ENCODE assay signal across 7 cellular contexts in the genomic region with DNA sequence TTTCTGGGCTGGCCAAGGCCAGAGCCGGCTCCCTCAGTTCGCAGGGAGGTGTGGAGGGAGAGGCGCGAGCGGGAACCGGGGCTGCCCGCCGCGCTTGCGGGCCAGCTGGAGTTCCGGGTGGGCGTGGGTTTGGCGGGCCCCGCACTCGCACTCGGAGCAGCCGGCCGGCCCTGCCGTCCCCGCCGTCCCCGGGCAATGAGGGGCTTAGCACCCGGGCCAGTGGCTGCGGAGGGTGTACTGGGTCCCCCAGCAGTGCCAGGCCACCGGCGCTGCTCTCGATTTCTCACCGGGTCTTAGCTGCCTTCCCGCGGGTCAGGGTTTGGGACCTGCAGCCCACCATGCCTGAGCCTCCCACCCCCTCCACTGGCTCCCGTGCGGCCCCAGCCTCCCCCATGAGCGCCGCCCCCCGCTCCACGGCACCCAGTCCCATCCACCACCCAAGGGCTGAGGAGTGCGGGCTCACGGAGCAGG. TPM values are rescaled to one million over a fixed set of nuclear protein-coding genes. Genes with fewer than 3 reads are reported as not detected.
DNase-seq lines count a peak whose midpoint lies in the region; ATAC-seq and TF ChIP-seq lines count a peak whose summit lies in the region.
"Not testable (repeated sequence)": the region's sequence is repeated elsewhere in the genome, so short reads cannot be mapped to it uniquely, and the experiment has no call there.

No MANE protein-coding gene starts in this region.

- H3K27ac Mint-ChIP-seq in activated naive CD8-positive, alpha-beta T cell treated with anti-CD3 and anti-CD28 coated beads for 36 hours, result peak overlapping the region; percentile 83
- H3K27ac Mint-ChIP-seq in endodermal cell, result not testable (repeated sequence)
- peak overlapping the region; percentile 58 for H3K27ac Mint-ChIP-seq in stimulated activated effector memory CD8-positive, alpha-beta T cell treated with anti-CD3 and anti-CD28 coated beads, Interleukin-12 subunit alpha, Interleukin-12 subunit beta, amount 100 ng/mL, for 72 hours

- peaks cover 35 to 87% (median 60%) of the 10 kb centered on the region in 11 experiments; a peak in 21 of 22 replicates for H4K20me1 ChIP-seq in BLaER1 treated with 17β-estradiol and CSF1 and Interleukin-3, amounts not matched to agents 10 nM and 100 nM

- H3K27ac ChIP-seq in BLaER1 treated with 17β-estradiol and CSF1 and Interleukin-3, amounts not matched to agents 10 nM and 100 nM, result peak overlapping the region in 6 of 11 experiments; percentile 16 to 49 (median 30); a peak in 9 of 22 replicates
- H3K27ac ChIP-seq in HUES48 (ENCODE audit: low read depth, low read length) (peak overlapping the region; percentile 42), VCaP (peak overlapping the region; percentile 21)
- H3K27ac ChIP-seq in endodermal cell (ENCODE audit: low read depth, low read length), result not testable (repeated sequence)

- H3K36me3 ChIP-seq in BLaER1 treated with 17β-estradiol and CSF1 and Interleukin-3, amounts not matched to agents 10 nM and 100 nM, result peaks cover 40 to 51% (median 42%) of the 10 kb centered on the region in 11 experiments
- H3K36me3 ChIP-seq in HUES48 (ENCODE audit: control insufficient read depth, insufficient read depth, low read length) (peaks cover 38% of the 10 kb centered on the region), endodermal cell (ENCODE audit: control insufficient read depth, insufficient read depth, low read length) (peaks cover 32% of the 10 kb centered on the region)

- not testable (repeated sequence) for H3K4me3 Mint-ChIP-seq in activated naive CD8-positive, alpha-beta T cell treated with anti-CD3 and anti-CD28 coated beads for 36 hours; endodermal cell; stimulated activated effector memory CD8-positive, alpha-beta T cell treated with anti-CD3 and anti-CD28 coated beads, Interleukin-12 subunit alpha, Interleukin-12 subunit beta, amount 100 ng/mL, for 72 hours

- TF ChIP-seq CTCF in VCaP (conservative IDR thresholded peaks at IDR 0.05); endodermal cell (conservative IDR thresholded peaks at IDR 0.05): not testable (repeated sequence)

- not testable (repeated sequence) for H3K4me3 ChIP-seq in BLaER1 treated with 17β-estradiol and CSF1 and Interleukin-3, amounts not matched to agents 10 nM and 100 nM; HUES48 (ENCODE audit: low read depth, low read length); endodermal cell (ENCODE audit: low read length)

- H3K27me3 Mint-ChIP-seq in activated naive CD8-positive, alpha-beta T cell treated with anti-CD3 and anti-CD28 coated beads for 36 hours; endodermal cell (ENCODE audit: insufficient read depth): not testable (repeated sequence)

- not testable (repeated sequence) for H3K27me3 ChIP-seq in BLaER1 treated with 17β-estradiol and CSF1 and Interleukin-3, amounts not matched to agents 10 nM and 100 nM; HUES48 (ENCODE audit: control insufficient read depth, insufficient read depth, low read length); endodermal cell (ENCODE audit: control insufficient read depth, insufficient read depth, low read length, poor library complexity, severe bottlenecking)

- H3K4me1 ChIP-seq in BLaER1 treated with 17β-estradiol and CSF1 and Interleukin-3, amounts not matched to agents 10 nM and 100 nM, result peaks cover 37 to 46% (median 38%) of the 10 kb centered on the region in 10 experiments
- peaks cover 11% of the 10 kb centered on the region for H3K4me1 ChIP-seq in HUES48 (ENCODE audit: control insufficient read depth, insufficient read depth, low read length)
- not testable (repeated sequence) for H3K4me1 ChIP-seq in endodermal cell (ENCODE audit: control insufficient read depth, insufficient read depth, low read length)

- H3K9me3 ChIP-seq in BLaER1 treated with 17β-estradiol and CSF1 and Interleukin-3, amounts not matched to agents 10 nM and 100 nM (replicated peaks in 1 of 11); HUES48 (ENCODE audit: control insufficient read depth, insufficient read depth, low read length); endodermal cell (ENCODE audit: control insufficient read depth, low read length): not testable (repeated sequence)

- H3K9me3 Mint-ChIP-seq in activated naive CD8-positive, alpha-beta T cell treated with anti-CD3 and anti-CD28 coated beads for 36 hours; endodermal cell; stimulated activated effector memory CD8-positive, alpha-beta T cell treated with anti-CD3 and anti-CD28 coated beads, Interleukin-12 subunit alpha, Interleukin-12 subunit beta, amount 100 ng/mL, for 72 hours: not testable (repeated sequence)

- peaks cover 44% of the 10 kb centered on the region for H3K36me3 Mint-ChIP-seq in activated naive CD8-positive, alpha-beta T cell treated with anti-CD3 and anti-CD28 coated beads for 36 hours
- peaks cover 43% of the 10 kb centered on the region for H3K36me3 Mint-ChIP-seq in endodermal cell (ENCODE audit: low read depth)
- peaks cover 67% of the 10 kb centered on the region for H3K36me3 Mint-ChIP-seq in stimulated activated effector memory CD8-positive, alpha-beta T cell treated with anti-CD3 and anti-CD28 coated beads, Interleukin-12 subunit alpha, Interleukin-12 subunit beta, amount 100 ng/mL, for 72 hours

- WGBS in endodermal cell (ENCODE audit: insufficient coverage in 1 of 2, insufficient read length in 1 of 2), 2 experiments, result 96 to 100% methylated on average over 4 to 38 of the region's 38 CpGs

- not testable (repeated sequence) for DNase-seq in activated naive CD8-positive, alpha-beta T cell treated with anti-CD3 and anti-CD28 coated beads for 36 hours; stimulated activated effector memory CD8-positive, alpha-beta T cell treated with anti-CD3 and anti-CD28 coated beads, Interleukin-12 subunit alpha, Interleukin-12 subunit beta, amount 100 ng/mL, for 72 hours (ENCODE audit: low spot score in 2 of 2)
- DNase-seq in endodermal cell (peak; percentile 69), islet precursor cell (peak; percentile 41)

- not testable (repeated sequence) for H3K4me2 ChIP-seq in BLaER1 treated with 17β-estradiol and CSF1 and Interleukin-3, amounts not matched to agents 10 nM and 100 nM

- peaks cover 28% of the 10 kb centered on the region for H3K4me1 Mint-ChIP-seq in activated naive CD8-positive, alpha-beta T cell treated with anti-CD3 and anti-CD28 coated beads for 36 hours
- H3K4me1 Mint-ChIP-seq in endodermal cell, result peaks cover 17% of the 10 kb centered on the region
- H3K4me1 Mint-ChIP-seq in stimulated activated effector memory CD8-positive, alpha-beta T cell treated with anti-CD3 and anti-CD28 coated beads, Interleukin-12 subunit alpha, Interleukin-12 subunit beta, amount 100 ng/mL, for 72 hours, result peaks cover 45% of the 10 kb centered on the region

- not testable (repeated sequence) for ATAC-seq in stimulated activated effector memory CD8-positive, alpha-beta T cell treated with anti-CD3 and anti-CD28 coated beads, Interleukin-12 subunit alpha, Interleukin-12 subunit beta, amount 100 ng/mL, for 72 hours

- H3K9ac ChIP-seq in BLaER1 treated with 17β-estradiol and CSF1 and Interleukin-3, amounts not matched to agents 10 nM and 100 nM, result peak overlapping the region in 4 of 11 experiments; percentile 13 to 23 (median 16); a peak in 2 of 22 replicates
- not testable (repeated sequence) for H3K9ac ChIP-seq in HUES48 (ENCODE audit: low read depth, low read length); endodermal cell (ENCODE audit: extremely low read depth, low read length, poor library complexity, severe bottlenecking)

RNA-seq across cellular contexts. Expression of a gene that starts 5.2 kb away (rescaled TPM):
- total RNA-seq in activated naive CD8-positive, alpha-beta T cell treated with anti-CD3 and anti-CD28 coated beads for 36 hours, result 1,000 to 10,000 TPM; 1,575 to 1,589 TPM
- 1,000 to 10,000 TPM; 1,325 to 1,600 TPM for total RNA-seq in endodermal cell
- 1,775 TPM for polyA plus RNA-seq in endodermal cell (2013, experiment 1 of 2)
- 1,656 TPM for polyA plus RNA-seq in endodermal cell (2013, experiment 2 of 2)

RNA-seq across cellular contexts. Expression of a gene that starts 7.2 kb away (rescaled TPM):
- 10 to 100 TPM; 74.7 to 75.5 TPM for total RNA-seq in activated naive CD8-positive, alpha-beta T cell treated with anti-CD3 and anti-CD28 coated beads for 36 hours
- 10 to 100 TPM; 58.2 to 69.4 TPM for total RNA-seq in endodermal cell
- 26.0 TPM for polyA plus RNA-seq in endodermal cell (2013, experiment 1 of 2)
- polyA plus RNA-seq in endodermal cell (2013, experiment 2 of 2), result 22.8 TPM

RNA-seq across cellular contexts. Expression of a gene that starts 15.7 kb away (rescaled TPM):
- 10 to 100 TPM; 10.2 to 12.9 TPM for total RNA-seq in activated naive CD8-positive, alpha-beta T cell treated with anti-CD3 and anti-CD28 coated beads for 36 hours
- 10 to 100 TPM in 1 of 2 donors, 1 to 10 TPM in 1; 9.6 to 10.1 TPM for total RNA-seq in endodermal cell
- 14.9 TPM for polyA plus RNA-seq in endodermal cell (2013, experiment 1 of 2)
- polyA plus RNA-seq in endodermal cell (2013, experiment 2 of 2), result 15.1 TPM

RNA-seq across cellular contexts. Expression of a gene that starts 16.7 kb away (rescaled TPM):
- 10 to 100 TPM; 58.7 to 59.6 TPM for total RNA-seq in activated naive CD8-positive, alpha-beta T cell treated with anti-CD3 and anti-CD28 coated beads for 36 hours
- total RNA-seq in endodermal cell, result 10 to 100 TPM; 11.4 to 12.9 TPM
- polyA plus RNA-seq in endodermal cell (2013, experiment 1 of 2), result 10.4 TPM
- polyA plus RNA-seq in endodermal cell (2013, experiment 2 of 2), result 8.6 TPM

RNA-seq across cellular contexts. Expression of a gene that starts 23.3 kb away (rescaled TPM):
- total RNA-seq in activated naive CD8-positive, alpha-beta T cell treated with anti-CD3 and anti-CD28 coated beads for 36 hours, result 1 to 10 TPM; 4.5 to 5.6 TPM
- 10 to 100 TPM; 54.1 to 68.1 TPM for total RNA-seq in endodermal cell
- polyA plus RNA-seq in endodermal cell (2013, experiment 1 of 2), result 184 TPM
- 158 TPM for polyA plus RNA-seq in endodermal cell (2013, experiment 2 of 2)
